ENCODE assay signal across 12 cellular contexts in the genomic region with DNA sequence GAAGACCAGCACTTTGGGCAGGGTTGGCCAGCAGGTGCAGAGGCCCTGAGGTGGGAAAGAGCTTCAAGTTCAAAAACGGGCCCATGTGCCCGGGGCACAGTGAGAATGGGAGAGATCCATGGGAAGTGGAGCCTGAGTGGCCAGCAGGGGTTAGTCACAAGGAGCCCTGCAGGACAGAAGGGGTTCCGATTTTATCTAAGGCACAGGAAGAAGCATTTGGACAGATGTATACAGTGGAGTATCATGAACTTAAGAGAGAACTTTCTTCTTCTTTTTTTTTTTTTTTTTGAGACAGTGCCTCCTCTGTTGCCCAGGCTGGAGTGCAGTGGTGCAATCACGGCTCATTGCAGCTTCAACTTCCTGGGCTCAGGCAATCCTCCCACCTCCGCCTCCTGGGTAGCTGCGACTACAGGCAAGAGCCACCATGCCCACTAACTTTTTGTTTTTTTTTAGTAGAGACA. TPM values are rescaled to one million over a fixed set of nuclear protein-coding genes. Genes with fewer than 3 reads are reported as not detected.
DNase-seq lines count a peak whose midpoint lies in the region; ATAC-seq and TF ChIP-seq lines count a peak whose summit lies in the region.
"Had no signal": no experiment of that assay in that cellular context is flagged by ENCODE, and none has a peak within 500 bp of the region (broad histone marks: within the 10 kb centered on the region; RNA-seq: fewer than 3 reads in every experiment).

No MANE protein-coding gene starts in this region.

- H3K4me3 ChIP-seq in endodermal cell (ENCODE audit: low read length) = no peak overlapping the region

- H3K4me1 ChIP-seq in endodermal cell (ENCODE audit: control insufficient read depth, insufficient read depth, low read length) = no peaks in the 10 kb centered on the region

- H3K4me1 Mint-ChIP-seq in IgD-negative memory B cell (peaks cover 13 to 23% (median 18%) of the 10 kb centered on the region in 3 donors), endodermal cell (peaks cover 4% of the 10 kb centered on the region)

- H3K9me3 ChIP-seq in endodermal cell (ENCODE audit: control insufficient read depth, low read length) = peaks cover 4% of the 10 kb centered on the region

- no peaks in the 10 kb centered on the region for H3K27me3 ChIP-seq in endodermal cell (ENCODE audit: control insufficient read depth, insufficient read depth, low read length, poor library complexity, severe bottlenecking)

- H3K9ac ChIP-seq in endodermal cell (ENCODE audit: extremely low read depth, low read length, poor library complexity, severe bottlenecking) = no peak overlapping the region

- TF ChIP-seq CTCF in endodermal cell (conservative IDR thresholded peaks at IDR 0.05) = peak; percentile 44

- H3K9me3 Mint-ChIP-seq in IgD-negative memory B cell (no peaks in the 10 kb centered on the region), endodermal cell (peaks cover 3% of the 10 kb centered on the region)

- H3K27ac ChIP-seq in endodermal cell (ENCODE audit: low read depth, low read length) = no peak overlapping the region

- peak; percentile 53 for DNase-seq in activated CD4-positive, alpha-beta T cell treated with anti-CD3 and anti-CD28 coated beads for 48 hours
- DNase-seq in endodermal cell (no peak), DMS53 (lab: John Stamatoyannopoulos, UW) (no peak)
- peak; percentile 13 for DNase-seq in stimulated activated CD4-positive, alpha-beta T cell treated with anti-CD3 and anti-CD28 coated beads, Interleukin-2, amount 100 ng/mL, for 4 hours (ENCODE audit: low read depth)
- no peak for DNase-seq in activated CD4-positive, CD25-positive, alpha-beta regulatory T cell (lab: John Stamatoyannopoulos, UW)
- DNase-seq: DMS79, glutamatergic neuron, GOT3, midbrain, NCI-H1436 had no signal

- H3K4me3 Mint-ChIP-seq in IgD-negative memory B cell (peak overlapping the region in 1 of 4 donors; percentile 85), endodermal cell (no peak overlapping the region)

- H3K36me3 Mint-ChIP-seq in IgD-negative memory B cell = peaks cover 7% of the 10 kb centered on the region
- H3K36me3 Mint-ChIP-seq in endodermal cell (ENCODE audit: low read depth) = peaks cover 29% of the 10 kb centered on the region

- H3K27ac Mint-ChIP-seq in IgD-negative memory B cell (peak overlapping the region; percentile 38 to 76 (median 46)), endodermal cell (no peak overlapping the region)

- ATAC-seq in HG02885 (IDR thresholded peaks at IDR 0.05; ENCODE audit: poor library complexity, unreplicated experiment) = no peak

- no peaks in the 10 kb centered on the region for H3K36me3 ChIP-seq in endodermal cell (ENCODE audit: control insufficient read depth, insufficient read depth, low read length)

- H3K27me3 Mint-ChIP-seq in IgD-negative memory B cell = no peaks in the 10 kb centered on the region
- no peaks in the 10 kb centered on the region for H3K27me3 Mint-ChIP-seq in endodermal cell (ENCODE audit: insufficient read depth)

- 88 to 92% methylated on average over 3 to 6 of the region's 6 CpGs for WGBS in endodermal cell (ENCODE audit: insufficient coverage in 1 of 2, insufficient read length in 1 of 2), 2 experiments

RNA-seq across cellular contexts. Expression of gene WIPF1, which starts 24.0 kb away (rescaled TPM):
- 120 TPM for polyA plus RNA-seq in IgD-negative memory B cell
- 10 to 100 TPM; 21.5 to 28.5 TPM for total RNA-seq in endodermal cell
- 23.5 TPM for polyA plus RNA-seq in endodermal cell (2013, experiment 1 of 2)
- 24.8 TPM for polyA plus RNA-seq in endodermal cell (2013, experiment 2 of 2)

Comparison
In these comparisons a context has a peak if more than half of its experiments do, and no peak if none do; other contexts are left out.
1. DNase-seq: peak in activated CD4-positive, alpha-beta T cell treated with anti-CD3 and anti-CD28 coated beads for 48 hours (single experiment) and stimulated activated CD4-positive, alpha-beta T cell treated with anti-CD3 and anti-CD28 coated beads, Interleukin-2, amount 100 ng/mL, for 4 hours (single experiment); none in endodermal cell (single experiment), DMS53 (single experiment) and activated CD4-positive, CD25-positive, alpha-beta regulatory T cell (0 of 4).